8 cellular contexts compared by ENCODE assay signal in genomic region chr9:128684065-128684324, GRCh38. TPM values are rescaled to one million over a fixed set of nuclear protein-coding genes. Genes with fewer than 3 reads are reported as not detected.
DNase-seq lines count a peak whose midpoint lies in the region; ATAC-seq and TF ChIP-seq lines count a peak whose summit lies in the region.

No MANE protein-coding gene starts in this region.

- H3K9me3 ChIP-seq in CD4-positive, alpha-beta T cell (ENCODE audit: control insufficient read depth, low read length), result no peaks in the 10 kb centered on the region
- H3K9me3 ChIP-seq in effector memory CD4-positive, alpha-beta T cell (ENCODE audit: control insufficient read depth, low read length), result no peaks in the 10 kb centered on the region
- no peaks in the 10 kb centered on the region for H3K9me3 ChIP-seq in neural progenitor cell (ENCODE audit: low read depth)

- H3K4me3 ChIP-seq in effector memory CD4-positive, alpha-beta T cell (ENCODE audit: insufficient read depth, low read depth, low read length, poor library complexity, severe bottlenecking), result peak overlapping the region; percentile 49
- peak overlapping the region; percentile 88 for H3K4me3 ChIP-seq in neural progenitor cell

- H3K9ac ChIP-seq in neural progenitor cell, result peak overlapping the region; percentile 62

- H3K27ac ChIP-seq in CD4-positive, alpha-beta T cell (ENCODE audit: low read depth, low read length), result peak overlapping the region; percentile 52
- peak overlapping the region; percentile 71 for H3K27ac ChIP-seq in effector memory CD4-positive, alpha-beta T cell (ENCODE audit: insufficient read depth, low read length, poor library complexity, severe bottlenecking)
- peak overlapping the region; percentile 86 for H3K27ac ChIP-seq in neural progenitor cell

- peak overlapping the region; percentile 92 for H3K4me2 ChIP-seq in neural progenitor cell

- H3K9me3 Mint-ChIP-seq in CD4-positive, alpha-beta T cell, result no peaks in the 10 kb centered on the region
- H3K9me3 Mint-ChIP-seq in neural progenitor cell, result no peaks in the 10 kb centered on the region

- H3K36me3 Mint-ChIP-seq in CD4-positive, alpha-beta T cell (ENCODE audit: low read depth), result peaks cover 13% of the 10 kb centered on the region
- no peaks in the 10 kb centered on the region for H3K36me3 Mint-ChIP-seq in neural progenitor cell

- TF ChIP-seq CTCF in CD4-positive, alpha-beta T cell (IDR thresholded peaks at IDR 0.05), result no peak
- TF ChIP-seq CTCF in neural progenitor cell (IDR thresholded peaks at IDR 0.05), result no peak

- H3K4me3 Mint-ChIP-seq in CD4-positive, alpha-beta T cell, result peak overlapping the region; percentile 95
- peak overlapping the region; percentile 95 for H3K4me3 Mint-ChIP-seq in neural progenitor cell

- peaks cover 49% of the 10 kb centered on the region for H3K4me1 Mint-ChIP-seq in CD4-positive, alpha-beta T cell (ENCODE audit: low read depth)
- H3K4me1 Mint-ChIP-seq in neural progenitor cell, result peaks cover 50% of the 10 kb centered on the region

- peaks cover 37% of the 10 kb centered on the region for H3K4me1 ChIP-seq in effector memory CD4-positive, alpha-beta T cell (ENCODE audit: control insufficient read depth, insufficient read depth, low read length, poor library complexity, severe bottlenecking)
- H3K4me1 ChIP-seq in neural progenitor cell, result peaks cover 34% of the 10 kb centered on the region

- CTCF ChIA-PET in CD4-positive, alpha-beta T cell (lab: Charles Lee), result interaction anchor here (2.3 to 2.5 kb wide), 2 partner anchors 18 to 135 kb away, joined by 7 read pairs; partner anchors contain the start of genes ENDOG and PKN3

- peaks cover 51% of the 10 kb centered on the region for H3K79me2 ChIP-seq in neural progenitor cell (ENCODE audit: low read depth)

- no peak for DNase-seq in CD4-positive, alpha-beta T cell
- DNase-seq in KG1 (lab: John Stamatoyannopoulos, UW) (peak; percentile 69), neural progenitor cell (ENCODE audit: low spot score) (no peak), putamen (ENCODE audit: low spot score) (no peak), germinal center (ENCODE audit: low spot score) (no peak)
- no peak for DNase-seq in effector memory CD4-positive, alpha-beta T cell

- no peaks in the 10 kb centered on the region for H3K27me3 ChIP-seq in CD4-positive, alpha-beta T cell (ENCODE audit: control insufficient read depth, insufficient read depth, low read length)
- no peaks in the 10 kb centered on the region for H3K27me3 ChIP-seq in effector memory CD4-positive, alpha-beta T cell (replicated peaks; ENCODE audit: control insufficient read depth, insufficient read depth, low read length, poor library complexity, severe bottlenecking)
- no peaks in the 10 kb centered on the region for H3K27me3 ChIP-seq in neural progenitor cell

- H2AFZ ChIP-seq in neural progenitor cell (replicated peaks), result no peak overlapping the region

- no peak for ATAC-seq in CD4-positive, alpha-beta T cell (ENCODE audit: poor library complexity)
- no peak for ATAC-seq in GM19397 (IDR thresholded peaks at IDR 0.05; ENCODE audit: unreplicated experiment)
- no peak for ATAC-seq in GM21737 (IDR thresholded peaks at IDR 0.05; ENCODE audit: unreplicated experiment)

- H4K20me1 ChIP-seq in neural progenitor cell (ENCODE audit: low read depth), result peaks cover 33% of the 10 kb centered on the region

- POLR2A ChIA-PET in CD4-positive, alpha-beta T cell (lab: Charles Lee), result interaction anchor here (0.7 to 2.3 kb wide), 7 partner anchors 13 to 135 kb away, joined by 3 to 16 read pairs (median 5); partner anchors contain the start of genes DYNC2I2, ENDOG, PKN3 and ZDHHC12

- H3F3A ChIP-seq in neural progenitor cell (ENCODE audit: low read depth), result peaks cover 52% of the 10 kb centered on the region

- no peaks in the 10 kb centered on the region for H3K27me3 Mint-ChIP-seq in CD4-positive, alpha-beta T cell
- H3K27me3 Mint-ChIP-seq in neural progenitor cell (ENCODE audit: insufficient read depth, low read depth), result peaks cover 6% of the 10 kb centered on the region

- intact Hi-C loops in CD4-positive, alpha-beta T cell (cut with DNase I, micrococcal nuclease), result no loop called here

- no peaks in the 10 kb centered on the region for H3K36me3 ChIP-seq in effector memory CD4-positive, alpha-beta T cell (ENCODE audit: control insufficient read depth, insufficient read depth, low read length)
- H3K36me3 ChIP-seq in neural progenitor cell, result no peaks in the 10 kb centered on the region

- peak overlapping the region; percentile 91 for H3K27ac Mint-ChIP-seq in CD4-positive, alpha-beta T cell
- peak overlapping the region; percentile 89 for H3K27ac Mint-ChIP-seq in neural progenitor cell

RNA-seq across cellular contexts. Expression of gene SET, which starts 5.0 kb away (rescaled TPM):
- total RNA-seq in CD4-positive, alpha-beta T cell, result 100 to 1,000 TPM; 228 to 241 TPM
- 930 and 1,683 TPM in 2 replicates for total RNA-seq in neural progenitor cell (ENCODE audit: low replicate concordance)

RNA-seq across cellular contexts. Expression of gene PKN3, which starts 18.3 kb away (rescaled TPM):
- total RNA-seq in CD4-positive, alpha-beta T cell, result 1 to 10 TPM in 1 of 2 experiments, under 1 TPM in 1; 0.95 to 1.9 TPM
- total RNA-seq in neural progenitor cell (ENCODE audit: low replicate concordance), result 4.4 and 16.1 TPM in 2 replicates

RNA-seq across cellular contexts. Expression of gene DYNC2I2, which starts 27.3 kb away (rescaled TPM):
- total RNA-seq in CD4-positive, alpha-beta T cell, result 1 to 10 TPM; 2.2 to 3.2 TPM
- total RNA-seq in neural progenitor cell (ENCODE audit: low replicate concordance), result 45.9 and 141 TPM in 2 replicates

RNA-seq across cellular contexts. Expression of gene ZDHHC12, which starts 39.9 kb away (rescaled TPM):
- total RNA-seq in CD4-positive, alpha-beta T cell, result 10 to 100 TPM; 22.0 to 23.7 TPM
- total RNA-seq in neural progenitor cell (ENCODE audit: low replicate concordance), result 16.8 and 53.9 TPM in 2 replicates

Comparison
In these comparisons a context has a peak if more than half of its experiments do, and no peak if none do; other contexts are left out.
1. RNA of gene DYNC2I2, which starts 27.3 kb away (total RNA-seq): 45.9 to 141 TPM in neural progenitor cell; 2.2 to 3.2 TPM in CD4-positive, alpha-beta T cell; every median in the first group is over 10 times any median in the second.
2. Peak in every context shown above with its lines, with median percentiles within 50 percentile points of each other: H3K27ac ChIP-seq.